Comparison of ENCODE assay signal across 23 cellular contexts in genomic region chr20:38505091-38505455, GRCh38. TPM values are rescaled to one million over a fixed set of nuclear protein-coding genes. Genes with fewer than 3 reads are reported as not detected.
DNase-seq lines count a peak whose midpoint lies in the region; ATAC-seq, FAIRE-seq and TF ChIP-seq lines count a peak whose summit lies in the region.
"Had no signal": no experiment of that assay in that cellular context is flagged by ENCODE, and none has a peak within 500 bp of the region (broad histone marks: within the 10 kb centered on the region; RNA-seq: fewer than 3 reads in every experiment).

No MANE protein-coding gene starts in this region.

- no peak overlapping the region for H4K8ac ChIP-seq in H1 (ENCODE audit: extremely low read depth, insufficient read depth, low read length)

- H2BK120ac ChIP-seq in H1 (replicated peaks; ENCODE audit: low read depth, low read length), result no peak overlapping the region

- no peak overlapping the region for H3K4me2 ChIP-seq in A549
- H3K4me2 ChIP-seq in H1 (ENCODE audit: insufficient read depth in 1 of 2, low read depth in 2 of 2, low read length in 2 of 2), result no peak overlapping the region
- H3K4me2 ChIP-seq: BLaER1 treated with 17β-estradiol and CSF1 and Interleukin-3, amounts not matched to agents 10 nM and 100 nM had no signal

- H3K79me1 ChIP-seq in H1 (ENCODE audit: low read depth, low read length), result no peaks in the 10 kb centered on the region; the same call in 1 of the 2 replicates

- 90% methylated on average over 4 of the region's 4 CpGs for WGBS in A549 (ENCODE audit: missing lambda C conversion rate)
- 90% methylated on average over 4 of the region's 4 CpGs; no CpG with 5 or more reads in 1 of the 2 experiments for WGBS in H1 (ENCODE audit: extremely low coverage in 1 of 2, insufficient coverage in 1 of 2, insufficient read length in 1 of 2, insufficient replicate concordance in 2 of 2, low coverage in 1 of 2, low lambda C conversion rate in 2 of 2, missing lambda C conversion rate in 1 of 2), 2 experiments

- DNase-seq in A549 (ENCODE audit: low read depth in 1 of 2, low spot score in 1 of 2), result no peak
- no peak for DNase-seq in WTC11 (ENCODE audit: low spot score)
- no peak for DNase-seq in H1 (ENCODE audit: low read depth in 1 of 2, low spot score in 2 of 2)
- DNase-seq in WERI-Rb-1, result no peak
- DNase-seq in activated CD8-positive, alpha-beta memory T cell treated with anti-CD3 and anti-CD28 coated beads, Interleukin-2, amount 10 ng/mL, durations not matched to agents 7 days and 5 days, result no peak
- DNase-seq: 8988T; AML-193; Caco-2; Calu3; CD4-positive, alpha-beta T cell; CD8-positive, alpha-beta T cell; DMS79 treated with DMSO at 0.1 percent for 48 hours; GF-D8 had no signal

- FAIRE-seq in A549 (lab: Jason Lieb, UNC) (no peak), H1 (lab: Jason Lieb, UNC) (no peak)
- FAIRE-seq: A204.1, D721Med, G401.6, GM12891, GM19239 had no signal

- no peak overlapping the region for H3K4me3 Mint-ChIP-seq in WTC11
- H3K4me3 Mint-ChIP-seq in activated CD8-positive, alpha-beta memory T cell treated with anti-CD3 and anti-CD28 coated beads, Interleukin-2, amount 10 ng/mL, durations not matched to agents 7 days and 5 days, result no peak overlapping the region
- H3K4me3 Mint-ChIP-seq: B cell; CD4-positive, alpha-beta T cell; CD8-positive, alpha-beta T cell had no signal

- H3K27me3 ChIP-seq in H1 (replicated peaks in 1 of 4; ENCODE audit: control insufficient read depth in 3 of 4, extremely low read depth in 1 of 4, insufficient read depth in 3 of 4, low read length in 3 of 4), result no peaks in the 10 kb centered on the region
- no peaks in the 10 kb centered on the region for H3K27me3 ChIP-seq in WERI-Rb-1 (ENCODE audit: insufficient read depth, low read depth, severe bottlenecking)
- H3K27me3 ChIP-seq: BLaER1 treated with 17β-estradiol and CSF1 and Interleukin-3, amounts not matched to agents 10 nM and 100 nM had no signal

- no peak overlapping the region for H3K23ac ChIP-seq in H1 (ENCODE audit: insufficient read length)

- H2AK5ac ChIP-seq in H1 (ENCODE audit: low read depth, low read length), result no peak overlapping the region

- no peaks in the 10 kb centered on the region for H3K4me1 Mint-ChIP-seq in WTC11
- no peaks in the 10 kb centered on the region for H3K4me1 Mint-ChIP-seq in activated CD8-positive, alpha-beta memory T cell treated with anti-CD3 and anti-CD28 coated beads, Interleukin-2, amount 10 ng/mL, durations not matched to agents 7 days and 5 days
- H3K4me1 Mint-ChIP-seq: B cell had no signal

- H2BK5ac ChIP-seq in H1 (ENCODE audit: low read depth, low read length), result no peak overlapping the region

- H2BK15ac ChIP-seq in H1 (ENCODE audit: low read length), result no peak overlapping the region

- H3K4me1 ChIP-seq in A549 (no peaks in the 10 kb centered on the region), HEK293 (ENCODE audit: control insufficient read depth, insufficient read depth, low read length) (no peaks in the 10 kb centered on the region), H1 (replicated peaks in 1 of 4; ENCODE audit: control insufficient read depth in 3 of 4, insufficient read depth in 4 of 4, low read length in 3 of 4) (no peaks in the 10 kb centered on the region)
- H3K4me1 ChIP-seq: BLaER1 treated with 17β-estradiol and CSF1 and Interleukin-3, amounts not matched to agents 10 nM and 100 nM; Caco-2 had no signal

- H3K18ac ChIP-seq in H1 (ENCODE audit: extremely low read depth, low read length), result no peak overlapping the region

- H3K36me3 ChIP-seq in HEK293 (ENCODE audit: control insufficient read depth in 2 of 2, insufficient read depth in 1 of 2, low read length in 2 of 2) (peaks cover 18 to 49% of the 10 kb centered on the region in 2 experiments; a peak in 2 of 3 replicates), H1 (ENCODE audit: control insufficient read depth in 2 of 4, insufficient read depth in 4 of 4, low read length in 3 of 4) (peaks cover 4 to 27% (median 18%) of the 10 kb centered on the region in 4 experiments; a peak in 6 of 8 replicates), WERI-Rb-1 (peaks cover 45% of the 10 kb centered on the region)

- POLR2A ChIA-PET in A549 (lab: Yijun Ruan, JAX) (no interaction called here), HEK293 (lab: Yijun Ruan, JAX) (no interaction called here), WTC11 (lab: Charles Lee) (no interaction called here), H1 (lab: Charles Lee; ENCODE audit: partially characterized antibody) (no interaction called here)

- TF ChIP-seq POLR2A in A549 (IDR thresholded peaks at IDR 0.05; ENCODE audit: low read length) (no peak), H1 (IDR thresholded peaks at IDR 0.05; ENCODE audit: control extremely low read depth in 1 of 2, low read depth in 2 of 2, low read length in 2 of 2) (no peak)

- no peak overlapping the region for H3K56ac ChIP-seq in H1 (replicated peaks; ENCODE audit: insufficient read length, low read depth, low read length)

- TF ChIP-seq RAD21 in A549 (conservative IDR thresholded peaks at IDR 0.05 in 1 of 2, IDR thresholded peaks at IDR 0.05 in 1 of 2) (no peak), H1 (IDR thresholded peaks at IDR 0.05 in 1 of 2, conservative IDR thresholded peaks at IDR 0.05 in 1 of 2; ENCODE audit: low read depth in 2 of 2, low read length in 2 of 2) (no peak)

- no peaks in the 10 kb centered on the region for H3K79me2 ChIP-seq in H1 (ENCODE audit: control insufficient read depth in 1 of 2, insufficient read depth in 2 of 2, low read length in 2 of 2)

- H3K27me3 Mint-ChIP-seq in WTC11 (ENCODE audit: low read depth), result no peaks in the 10 kb centered on the region
- H3K27me3 Mint-ChIP-seq in activated CD8-positive, alpha-beta memory T cell treated with anti-CD3 and anti-CD28 coated beads, Interleukin-2, amount 10 ng/mL, durations not matched to agents 7 days and 5 days, result no peaks in the 10 kb centered on the region
- H3K27me3 Mint-ChIP-seq: B cell; CD4-positive, alpha-beta T cell had no signal

- CTCF ChIA-PET in A549 (lab: Yijun Ruan, JAX) (no interaction called here), HEK293 (lab: Yijun Ruan, JAX) (no interaction called here), WTC11 (lab: Charles Lee) (no interaction called here), H1 (lab: Charles Lee; ENCODE audit: partially characterized antibody) (interaction anchor here (0.6 kb wide), 1 partner anchor 8 kb away, joined by 3 read pairs; no protein-coding TSS in a partner anchor)
- CTCF ChIA-PET in activated CD8-positive, alpha-beta memory T cell treated with anti-CD3 and anti-CD28 coated beads, Interleukin-2, amount 10 ng/mL, durations not matched to agents 7 days and 5 days (lab: Charles Lee), result no interaction called here

- no peak overlapping the region for H4K5ac ChIP-seq in H1 (ENCODE audit: insufficient read length, low read depth, low read length)

- H3K27ac Mint-ChIP-seq in WTC11, result no peak overlapping the region
- no peak overlapping the region for H3K27ac Mint-ChIP-seq in activated CD8-positive, alpha-beta memory T cell treated with anti-CD3 and anti-CD28 coated beads, Interleukin-2, amount 10 ng/mL, durations not matched to agents 7 days and 5 days
- H3K27ac Mint-ChIP-seq: B cell; CD4-positive, alpha-beta T cell; CD8-positive, alpha-beta T cell had no signal

- H3K36me3 Mint-ChIP-seq in WTC11, result peaks cover 42% of the 10 kb centered on the region
- H3K36me3 Mint-ChIP-seq in activated CD8-positive, alpha-beta memory T cell treated with anti-CD3 and anti-CD28 coated beads, Interleukin-2, amount 10 ng/mL, durations not matched to agents 7 days and 5 days, result peaks cover 46% of the 10 kb centered on the region

- no peak overlapping the region for H2BK20ac ChIP-seq in H1 (ENCODE audit: low read length)

- H3K14ac ChIP-seq in H1 (ENCODE audit: insufficient read length), result no peak overlapping the region

- no peak for ATAC-seq in A549
- no peak for ATAC-seq in WTC11
- ATAC-seq in GM21528 (IDR thresholded peaks at IDR 0.05; ENCODE audit: low FRiP score, unreplicated experiment), result no peak
- no peak for ATAC-seq in activated CD8-positive, alpha-beta memory T cell treated with anti-CD3 and anti-CD28 coated beads, Interleukin-2, amount 10 ng/mL, durations not matched to agents 7 days and 5 days
- ATAC-seq: CD8-positive, alpha-beta T cell had no signal

- H2AFZ ChIP-seq in H1 (ENCODE audit: low read length), result no peak overlapping the region

- no peak overlapping the region for H3K4me3 ChIP-seq in A549
- H3K4me3 ChIP-seq in HEK293 (ENCODE audit: low read depth, low read length), result no peak overlapping the region
- H3K4me3 ChIP-seq in H1 (ENCODE audit: extremely low read depth in 1 of 4, insufficient read depth in 2 of 4, low read depth in 3 of 4, low read length in 4 of 4), result no peak overlapping the region
- H3K4me3 ChIP-seq in WERI-Rb-1 (ENCODE audit: low read depth, low read length), result no peak overlapping the region
- H3K4me3 ChIP-seq: BLaER1 treated with 17β-estradiol and CSF1 and Interleukin-3, amounts not matched to agents 10 nM and 100 nM had no signal

- H3K23me2 ChIP-seq in H1 (ENCODE audit: low read depth, low read length), result no peaks in the 10 kb centered on the region; the same call in 1 of the 2 replicates

- H2BK12ac ChIP-seq in H1 (ENCODE audit: low read depth, low read length), result no peak overlapping the region

- H3K9ac ChIP-seq in H1 (replicated peaks in 1 of 4; ENCODE audit: extremely low read depth in 1 of 4, low read depth in 3 of 4, low read length in 3 of 4), result no peak overlapping the region
- H3K9ac ChIP-seq: BLaER1 treated with 17β-estradiol and CSF1 and Interleukin-3, amounts not matched to agents 10 nM and 100 nM had no signal

- peaks cover 9% of the 10 kb centered on the region for H3K9me3 Mint-ChIP-seq in WTC11
- peaks cover 4% of the 10 kb centered on the region for H3K9me3 Mint-ChIP-seq in activated CD8-positive, alpha-beta memory T cell treated with anti-CD3 and anti-CD28 coated beads, Interleukin-2, amount 10 ng/mL, durations not matched to agents 7 days and 5 days (ENCODE audit: low read depth)

- H3K27ac ChIP-seq in A549 (no peak overlapping the region), HEK293 (ENCODE audit: extremely low read depth, low read depth, low read length) (no peak overlapping the region), H1 (ENCODE audit: low read depth, low read length) (no peak overlapping the region), WERI-Rb-1 (no peak overlapping the region)
- H3K27ac ChIP-seq: BLaER1 treated with 17β-estradiol and CSF1 and Interleukin-3, amounts not matched to agents 10 nM and 100 nM; C4-2B had no signal

- H4K20me1 ChIP-seq in H1 (replicated peaks in 1 of 2; ENCODE audit: control insufficient read depth in 1 of 2, insufficient read depth in 2 of 2, low read length in 2 of 2), result peaks cover 0 to 1% of the 10 kb centered on the region in 2 experiments

- no peak for TF ChIP-seq EP300 in A549 (IDR thresholded peaks at IDR 0.05)
- TF ChIP-seq EP300 in H1 (IDR thresholded peaks at IDR 0.05; ENCODE audit: borderline replicate concordance in 1 of 2, low read depth in 2 of 2, low read length in 2 of 2), result no peak

- H3K9me3 ChIP-seq in A549 (no peaks in the 10 kb centered on the region), HEK293 (ENCODE audit: control insufficient read depth, insufficient read depth, low read depth, low read length) (no peaks in the 10 kb centered on the region), H1 (ENCODE audit: insufficient read depth in 2 of 2, low read depth in 1 of 2, low read length in 1 of 2) (no peaks in the 10 kb centered on the region), WERI-Rb-1 (ENCODE audit: severe bottlenecking) (no peaks in the 10 kb centered on the region)
- H3K9me3 ChIP-seq: Caco-2 had no signal

- no peak for TF ChIP-seq CTCF in A549 (IDR thresholded peaks at IDR 0.05)
- no peak for TF ChIP-seq CTCF in HEK293 (tag by site-specific recombination; IDR thresholded peaks at IDR 0.05)
- TF ChIP-seq CTCF in WTC11 (IDR thresholded peaks at IDR 0.05), result no peak
- no peak for TF ChIP-seq CTCF in H1 (IDR thresholded peaks at IDR 0.05; ENCODE audit: control extremely low read depth in 1 of 3, insufficient read depth in 1 of 3, low read depth in 1 of 3, low read length in 3 of 3)
- no peak for TF ChIP-seq CTCF in WERI-Rb-1 (IDR thresholded peaks at IDR 0.05; ENCODE audit: low read depth, low read length)

- no peak overlapping the region for H3K4ac ChIP-seq in H1 (replicated peaks; ENCODE audit: insufficient read length, low read depth, low read length)

- H4K91ac ChIP-seq in H1 (replicated peaks; ENCODE audit: insufficient read length, low read length), result no peak overlapping the region

RNA-seq across cellular contexts. Expression of gene RALGAPB, which starts 32.4 kb away (rescaled TPM):
- polyA plus RNA-seq in A549 (2011; rRNA removed) (35.9 and 38.9 TPM in 2 replicates), A549 (2017; fragmentation: RNase III; extraction: RNeasy Plus Mini Kit Qiagen cat#74134 plus additional on column Dnase treatment) (14.9 to 15.4 TPM (median 15.1 TPM) in 3 replicates), H1 (2011; rRNA removed) (9.2 and 10.6 TPM in 2 replicates)
- 5.7 and 7.2 TPM in 2 replicates for polyA plus RNA-seq in A549 (2012; cell fraction: cytosol; rRNA removed)
- polyA plus RNA-seq in A549 (2012; cell fraction: nucleus; rRNA removed), result 7.5 and 12.1 TPM in 2 replicates
- 43.0 and 47.5 TPM in 2 replicates for polyA minus RNA-seq in A549 (2011; rRNA and poly(A)+ RNA removed)
- 29.4 to 36.7 TPM (median 31.4 TPM) in 3 replicates for total RNA-seq in WTC11 (2021)
- total RNA-seq in H1 (2021; fragmentation: NEBNext Ultra II Directional; extraction: Animal tissue kit (Norgen Biotek cat#: 25700)), result 33.8 and 35.1 TPM in 2 replicates
- polyA plus RNA-seq in H1 (2011; cell fraction: cytosol; rRNA removed), result 11.4 TPM
- polyA plus RNA-seq in H1 (2011; cell fraction: nucleus; rRNA removed), result 14.1 TPM
- 13.1 to 23.1 TPM (median 17.6 TPM) in 4 replicates for polyA plus RNA-seq in H1 (2012, experiment 1 of 2)
- 1.3 TPM for polyA plus RNA-seq in H1 (2012, experiment 2 of 2)
- polyA plus RNA-seq in H1 (2013, experiment 1 of 2), result 15.9 TPM
- 14.4 TPM for polyA plus RNA-seq in H1 (2013, experiment 2 of 2)
- polyA minus RNA-seq in H1 (2011; rRNA and poly(A)+ RNA removed), result 38.8 and 46.1 TPM in 2 replicates
- 21.9 TPM for polyA minus RNA-seq in H1 (2011; cell fraction: cytosol; rRNA and poly(A)+ RNA removed)
- polyA minus RNA-seq in H1 (2011; cell fraction: nucleus; rRNA and poly(A)+ RNA removed), result 55.1 TPM
- 10 to 100 TPM; 31.9 to 32.2 TPM for total RNA-seq in activated CD8-positive, alpha-beta memory T cell treated with anti-CD3 and anti-CD28 coated beads, Interleukin-2, amount 10 ng/mL, durations not matched to agents 7 days and 5 days
